In genomic region chr4:135353008-135353407, GRCh38 we compare ENCODE assay signal across 19 cellular contexts.
A peak's percentile ranks its signal among the peaks of the same experiment; 100 is the strongest.
DNase-seq lines count a peak whose midpoint lies in the region; ATAC-seq, FAIRE-seq and TF ChIP-seq lines count a peak whose summit lies in the region.
"Had no signal": no experiment of that assay in that cellular context is flagged by ENCODE, and none has a peak within 500 bp of the region (broad histone marks: within the 10 kb centered on the region; RNA-seq: fewer than 3 reads in every experiment).

No MANE protein-coding gene starts in this region.

- H3K4me1 ChIP-seq in HepG2 (ENCODE audit: insufficient read depth, low read length): no peaks in the 10 kb centered on the region
- H3K4me1 ChIP-seq in right lobe of liver: no peaks in the 10 kb centered on the region
- H3K4me1 ChIP-seq in K562 (replicated peaks in 1 of 2; ENCODE audit: control insufficient read depth in 2 of 2, insufficient read depth in 2 of 2, low read length in 2 of 2): no peaks in the 10 kb centered on the region
- H3K4me1 ChIP-seq in neural progenitor cell: no peaks in the 10 kb centered on the region
- H3K4me1 ChIP-seq: BE2C, BLaER1, Caco-2 had no signal

- POLR2A ChIA-PET in HepG2 (lab: Yijun Ruan, JAX): no interaction called here
- POLR2A ChIA-PET in K562 (lab: Yijun Ruan, JAX): no interaction called here

- H3K27me3 Mint-ChIP-seq in neural progenitor cell (ENCODE audit: insufficient read depth, low read depth) (peaks cover 2% of the 10 kb centered on the region), CD14-positive monocyte (ENCODE audit: low read depth in 3 of 3) (peaks cover 0 to 1% (median 0%) of the 10 kb centered on the region in 3 donors)
- H3K27me3 Mint-ChIP-seq: CD4-positive, alpha-beta T cell had no signal

- DNase-seq in HepG2 (ENCODE audit: low spot score) (no peak), right lobe of liver (no peak), K562 (ENCODE audit: extremely low read depth in 1 of 4, low spot score in 3 of 4) (no peak), neural progenitor cell (ENCODE audit: low spot score) (no peak), CD14-positive monocyte (ENCODE audit: low spot score) (no peak), foreskin melanocyte (no peak)
- DNase-seq: ACHN; BE2C; C1 segment of cervical spinal cord; Caco-2; Calu3; CD4-positive, alpha-beta T cell; CD8-positive, alpha-beta T cell; DMS79 treated with DMSO at 0.1 percent for 48 hours; GF-D8 had no signal

- H3F3A ChIP-seq in neural progenitor cell (ENCODE audit: low read depth): no peaks in the 10 kb centered on the region

- intact Hi-C loops in HepG2 (cut with micrococcal nuclease; ENCODE audit: unreplicated experiment) (no loop called here), right lobe of liver (cut with DNase I) (no loop called here), K562 (cut with micrococcal nuclease) (no loop called here), CD14-positive monocyte (cut with micrococcal nuclease) (no loop called here)

- H3K4me2 ChIP-seq in HepG2 (ENCODE audit: low read depth, low read length): no peak overlapping the region
- no peak overlapping the region for H3K4me2 ChIP-seq in K562 (ENCODE audit: insufficient read depth, low read length)
- H3K4me2 ChIP-seq in neural progenitor cell: no peak overlapping the region
- H3K4me2 ChIP-seq: BLaER1 had no signal

- H3K9me3 ChIP-seq in HepG2 (ENCODE audit: low read length) (no peaks in the 10 kb centered on the region), right lobe of liver (no peaks in the 10 kb centered on the region), K562 (replicated peaks; ENCODE audit: control insufficient read depth, insufficient read depth, low read depth, low read length) (no peaks in the 10 kb centered on the region), neural progenitor cell (ENCODE audit: low read depth) (no peaks in the 10 kb centered on the region)
- H3K9me3 ChIP-seq: BE2C, BLaER1, Caco-2 had no signal

- H3K27me3 ChIP-seq in HepG2 (ENCODE audit: control insufficient read depth in 1 of 2, insufficient read depth in 2 of 2, low read length in 2 of 2) (no peaks in the 10 kb centered on the region), right lobe of liver (no peaks in the 10 kb centered on the region), K562 (ENCODE audit: control insufficient read depth in 2 of 2, insufficient read depth in 2 of 2, low read length in 2 of 2) (no peaks in the 10 kb centered on the region), neural progenitor cell (no peaks in the 10 kb centered on the region)
- H3K27me3 ChIP-seq: BE2C, BLaER1 had no signal

- peaks cover 6% of the 10 kb centered on the region for H3K4me1 Mint-ChIP-seq in neural progenitor cell
- no peaks in the 10 kb centered on the region for H3K4me1 Mint-ChIP-seq in CD14-positive monocyte

- no peaks in the 10 kb centered on the region for H3K9me1 ChIP-seq in K562 (ENCODE audit: control insufficient read depth, insufficient read depth, low read length)

- ATAC-seq in HepG2 (no peak), right lobe of liver (no peak), K562 (no peak)
- ATAC-seq: CD8-positive, alpha-beta T cell had no signal

- H3K4me3 ChIP-seq in HepG2 (replicated peaks in 1 of 3; ENCODE audit: insufficient read depth in 1 of 3, low read depth in 2 of 3, low read length in 3 of 3) (no peak overlapping the region), right lobe of liver (no peak overlapping the region), K562 (no peak overlapping the region), neural progenitor cell (no peak overlapping the region)
- H3K4me3 ChIP-seq: BLaER1 had no signal

- BruUV-seq in HepG2 (replicated peaks; lab: Mats Ljungman, UMichigan): no TSS peak
- no TSS peak for BruUV-seq in K562 (replicated peaks; lab: Mats Ljungman, UMichigan)

- H3K36me3 ChIP-seq in HepG2 (replicated peaks in 1 of 2; ENCODE audit: control insufficient read depth in 1 of 2, insufficient read depth in 2 of 2, low read length in 2 of 2) (no peaks in the 10 kb centered on the region), right lobe of liver (no peaks in the 10 kb centered on the region), K562 (ENCODE audit: control insufficient read depth, insufficient read depth, low read length) (no peaks in the 10 kb centered on the region), neural progenitor cell (no peaks in the 10 kb centered on the region)
- H3K36me3 ChIP-seq: BE2C, BLaER1 had no signal

- H3K79me2 ChIP-seq in HepG2 (ENCODE audit: insufficient read depth, low read length) (no peaks in the 10 kb centered on the region), K562 (ENCODE audit: control insufficient read depth, insufficient read depth, low read length) (no peaks in the 10 kb centered on the region), neural progenitor cell (ENCODE audit: low read depth) (no peaks in the 10 kb centered on the region)

- H3K4me3 Mint-ChIP-seq in neural progenitor cell (no peak overlapping the region), CD14-positive monocyte (no peak overlapping the region)
- H3K4me3 Mint-ChIP-seq: CD4-positive, alpha-beta T cell; CD8-positive, alpha-beta T cell had no signal

- FAIRE-seq in HepG2 (lab: Jason Lieb, UNC): no peak
- no peak for FAIRE-seq in K562 (lab: Jason Lieb, UNC)
- FAIRE-seq: D721Med, GM12891 had no signal

- in situ Hi-C loops in HepG2 (cut with HindIII; ENCODE audit: extremely low pct_ligation_motif_present, low pct_unique_long_range_greater_than_20kb) (no loop called here), K562 (cut with MboI) (no loop called here)

- TF ChIP-seq RAD21 in HepG2 (CRISPR knock-in tag; IDR thresholded peaks at IDR 0.05) (no peak), K562 (CRISPR knock-in tag; conservative IDR thresholded peaks at IDR 0.05 in 1 of 2, IDR thresholded peaks at IDR 0.05 in 1 of 2) (no peak)

- H2AFZ ChIP-seq in HepG2 (ENCODE audit: low read length) (no peak overlapping the region), K562 (ENCODE audit: low read depth, low read length) (no peak overlapping the region), neural progenitor cell (replicated peaks) (peak overlapping the region; percentile 15)

- CTCF ChIA-PET in HepG2 (lab: Yijun Ruan, JAX; ENCODE audit: low intra/inter-chr PET ratio, low total read pairs) (no interaction called here), K562 (lab: Yijun Ruan, JAX; ENCODE audit: low intra/inter-chr PET ratio) (no interaction called here)

- TF ChIP-seq EP300 in HepG2 (IDR thresholded peaks at IDR 0.05; ENCODE audit: low read depth in 2 of 2, low read length in 2 of 2) (no peak), HepG2 (CRISPR knock-in tag; IDR thresholded peaks at IDR 0.05; ENCODE audit: borderline replicate concordance) (no peak), K562 (IDR thresholded peaks at IDR 0.05; ENCODE audit: low read length) (no peak)

- no peak for TF ChIP-seq CTCF in HepG2 (CRISPR knock-in tag; IDR thresholded peaks at IDR 0.05)
- no peak for TF ChIP-seq CTCF in right lobe of liver (IDR thresholded peaks at IDR 0.05)
- no peak for TF ChIP-seq CTCF in K562 (IDR thresholded peaks at IDR 0.05 in 2 of 3, conservative IDR thresholded peaks at IDR 0.05 in 1 of 3; ENCODE audit: insufficient read depth in 2 of 3, low read depth in 1 of 3, low read length in 3 of 3)
- TF ChIP-seq CTCF in neural progenitor cell (IDR thresholded peaks at IDR 0.05): no peak
- no peak for TF ChIP-seq CTCF in CD14-positive monocyte (IDR thresholded peaks at IDR 0.05)

- H3K9ac ChIP-seq in HepG2 (ENCODE audit: insufficient read depth, low read depth, low read length): no peak overlapping the region
- no peak overlapping the region for H3K9ac ChIP-seq in K562 (ENCODE audit: insufficient read depth in 1 of 2, low read depth in 2 of 2, low read length in 2 of 2)
- H3K9ac ChIP-seq in neural progenitor cell: no peak overlapping the region
- H3K9ac ChIP-seq: BLaER1 had no signal

- H3K27ac Mint-ChIP-seq in neural progenitor cell (no peak overlapping the region), CD14-positive monocyte (no peak overlapping the region)
- H3K27ac Mint-ChIP-seq: CD4-positive, alpha-beta T cell; CD8-positive, alpha-beta T cell had no signal

- H3K9me3 Mint-ChIP-seq in neural progenitor cell (no peaks in the 10 kb centered on the region), CD14-positive monocyte (peaks cover 0 to 4% (median 0%) of the 10 kb centered on the region in 7 donors)

- H3K36me3 Mint-ChIP-seq in neural progenitor cell: no peaks in the 10 kb centered on the region
- no peaks in the 10 kb centered on the region for H3K36me3 Mint-ChIP-seq in CD14-positive monocyte
- H3K36me3 Mint-ChIP-seq: CD8-positive, alpha-beta T cell had no signal

- no peak for TF ChIP-seq POLR2A in HepG2 (IDR thresholded peaks at IDR 0.05; ENCODE audit: insufficient read depth in 1 of 2, low read depth in 2 of 2, low read length in 2 of 2)
- no peak for TF ChIP-seq POLR2A in right lobe of liver (IDR thresholded peaks at IDR 0.05)
- no peak for TF ChIP-seq POLR2A in K562 (conservative IDR thresholded peaks at IDR 0.05)

- H3K27ac ChIP-seq in HepG2 (ENCODE audit: extremely low read length, insufficient read depth, low read length): no peak overlapping the region
- H3K27ac ChIP-seq in right lobe of liver: no peak overlapping the region
- no peak overlapping the region for H3K27ac ChIP-seq in K562 (ENCODE audit: extremely low read depth, low read depth, low read length)
- no peak overlapping the region for H3K27ac ChIP-seq in neural progenitor cell
- H3K27ac ChIP-seq: 22Rv1, BLaER1 had no signal

- whole genome bisulfite sequencing in HepG2 (ENCODE audit: low lambda C conversion rate): 1% methylated on average over 3 of the region's 3 CpGs
- 58% methylated on average over 3 of the region's 3 CpGs for WGBS in right lobe of liver (ENCODE audit: insufficient coverage, low coverage, low lambda C conversion rate, missing lambda C conversion rate)
- 0% methylated on average over 3 of the region's 3 CpGs for WGBS in K562 (ENCODE audit: insufficient coverage, low coverage, missing lambda C conversion rate)

- H4K20me1 ChIP-seq in HepG2 (ENCODE audit: insufficient read depth, low read length) (no peaks in the 10 kb centered on the region), K562 (replicated peaks; ENCODE audit: control insufficient read depth, insufficient read depth, low read length) (no peaks in the 10 kb centered on the region), neural progenitor cell (ENCODE audit: low read depth) (no peaks in the 10 kb centered on the region)
- H4K20me1 ChIP-seq: BLaER1 had no signal

TF ChIP-seq in HepG2, 621 proteins besides CTCF, POLR2A, EP300 and RAD21:
- TF ChIP-seq HDAC2 (CRISPR knock-in tag; IDR thresholded peaks at IDR 0.05) (no peak), ZNF17 (CRISPR knock-in tag; IDR thresholded peaks at IDR 0.05) (no peak), MAFK (conservative IDR thresholded peaks at IDR 0.05 in 1 of 2, IDR thresholded peaks at IDR 0.05 in 1 of 2; ENCODE audit: low read length in 2 of 2) (peak; percentile 95 to 98), MAFF (IDR thresholded peaks at IDR 0.05; ENCODE audit: low read depth, low read length) (peak; percentile 97)
TF ChIP-seq in HepG2: peak in this region for 2.

TF ChIP-seq in K562, 482 proteins besides CTCF, POLR2A, EP300 and RAD21 (continues in another document):
- peak; percentile 94 for TF ChIP-seq MAFK (IDR thresholded peaks at IDR 0.05; ENCODE audit: low read length)

Comparison
In these comparisons a context has a peak if more than half of its experiments do, and no peak if none do; other contexts are left out.
1. Of the 241 proteins assayed by ChIP-seq in both HepG2 and K562: peak only in HepG2: none; only in K562: MAFG; in both: MAFF and MAFK; in neither: 238.